Comparison of ENCODE assay signal across 12 cellular contexts in genomic region chr12:114669501-114670256, GRCh38. TPM values are rescaled to one million over a fixed set of nuclear protein-coding genes. Genes with fewer than 3 reads are reported as not detected.
DNase-seq lines count a peak whose midpoint lies in the region; ATAC-seq, FAIRE-seq and TF ChIP-seq lines count a peak whose summit lies in the region.
"Had no signal": no experiment of that assay in that cellular context is flagged by ENCODE, and none has a peak within 500 bp of the region (broad histone marks: within the 10 kb centered on the region; RNA-seq: fewer than 3 reads in every experiment).

No MANE protein-coding gene starts in this region.

- no peak overlapping the region for H3K4me3 Mint-ChIP-seq in astrocyte (ENCODE audit: unreplicated experiment)
- H3K4me3 Mint-ChIP-seq: immature natural killer cell had no signal

- H3K27ac Mint-ChIP-seq in astrocyte (ENCODE audit: unreplicated experiment) = no peak overlapping the region
- H3K27ac Mint-ChIP-seq: immature natural killer cell had no signal

- TF ChIP-seq CTCF in HFF-Myc (IDR thresholded peaks at IDR 0.05; ENCODE audit: low read depth, low read length, missing control alignments) (no peak), astrocyte (IDR thresholded peaks at IDR 0.05; ENCODE audit: insufficient read depth, low read depth, low read length) (no peak), tibial nerve (IDR thresholded peaks at IDR 0.05) (no peak)

- no peak for FAIRE-seq in astrocyte (lab: Jason Lieb, UNC)

- peaks cover 15% of the 10 kb centered on the region for H3K9me3 Mint-ChIP-seq in astrocyte (ENCODE audit: unreplicated experiment)

- no peaks in the 10 kb centered on the region for H3K9me3 ChIP-seq in astrocyte (ENCODE audit: insufficient read depth, low read depth, low read length)
- H3K9me3 ChIP-seq in tibial nerve = no peaks in the 10 kb centered on the region

- no peak for ATAC-seq in GM19397 (IDR thresholded peaks at IDR 0.05; ENCODE audit: unreplicated experiment)
- ATAC-seq: stimulated activated naive CD8-positive, alpha-beta T cell treated with anti-CD3 and anti-CD28 coated beads, Interleukin-15, Interleukin-2, amounts not matched to agents 100 U/mL and 50 U/mL, for 24 hours had no signal

- H3K4me2 ChIP-seq in astrocyte (ENCODE audit: low read length) = peak overlapping the region; percentile 94

- H3K9ac ChIP-seq in astrocyte (ENCODE audit: low read length) = peak overlapping the region; percentile 72

- H3K27me3 ChIP-seq in astrocyte (ENCODE audit: insufficient read depth, low read length) (peaks cover 20% of the 10 kb centered on the region), tibial nerve (peaks cover 0 to 32% of the 10 kb centered on the region in 2 donors)

- TF ChIP-seq EP300 in tibial nerve (IDR thresholded peaks at IDR 0.05) = no peak

- WGBS in tibial nerve, 2 donors = 63 to 70% methylated on average over 31 of the region's 31 CpGs

- H3K4me1 ChIP-seq in astrocyte (ENCODE audit: insufficient read depth, low read length) = peaks cover 41% of the 10 kb centered on the region
- peaks cover 0 to 53% (median 0%) of the 10 kb centered on the region in 4 donors for H3K4me1 ChIP-seq in tibial nerve

- H3K4me3 ChIP-seq in HFF-Myc (replicated peaks; ENCODE audit: low read depth, low read length) = peak overlapping the region; percentile 73
- H3K4me3 ChIP-seq in astrocyte (ENCODE audit: insufficient read depth, low read depth, low read length) = peak overlapping the region; percentile 40
- no peak overlapping the region for H3K4me3 ChIP-seq in tibial nerve

- peak overlapping the region; percentile 59 for H3K27ac ChIP-seq in astrocyte (ENCODE audit: low read depth, low read length)
- peak overlapping the region in 3 of 4 donors; percentile 13 to 62 (median 55) for H3K27ac ChIP-seq in tibial nerve

- peaks cover 2% of the 10 kb centered on the region for H3K36me3 Mint-ChIP-seq in astrocyte (ENCODE audit: low read depth, unreplicated experiment)

- H2AFZ ChIP-seq in astrocyte (ENCODE audit: low read depth, low read length) = no peak overlapping the region

- H3K36me3 ChIP-seq in astrocyte (ENCODE audit: insufficient read depth, low read length) = peaks cover under 1% of the 10 kb centered on the region
- peaks cover 0 to 24% (median 0%) of the 10 kb centered on the region in 3 donors for H3K36me3 ChIP-seq in tibial nerve

- peaks cover 80% of the 10 kb centered on the region for H3K27me3 Mint-ChIP-seq in astrocyte (ENCODE audit: low read depth, unreplicated experiment)

- peaks cover 36% of the 10 kb centered on the region for H3K79me2 ChIP-seq in astrocyte (ENCODE audit: insufficient read depth, low read length)

- H4K20me1 ChIP-seq in astrocyte (ENCODE audit: insufficient read depth, low read length) = peaks cover 9% of the 10 kb centered on the region

- peaks cover 5% of the 10 kb centered on the region for H3K4me1 Mint-ChIP-seq in astrocyte (ENCODE audit: low read depth, unreplicated experiment)
- H3K4me1 Mint-ChIP-seq: immature natural killer cell had no signal

- DNase-seq in HFF-Myc (ENCODE audit: extremely low read depth, low read depth) (no peak), astrocyte (ENCODE audit: low read depth) (no peak), left kidney (ENCODE audit: low read depth, low spot score) (peak; percentile 67), tibial nerve (ENCODE audit: low spot score in 2 of 2) (no peak), NCI-H1417 (lab: John Stamatoyannopoulos, UW) (no peak), NCI-H2171 treated with DMSO at 0.1 percent for 48 hours (lab: John Stamatoyannopoulos, UW) (no peak)
- DNase-seq: cerebellar nuclear complex; immature natural killer cell; NCI-H187 treated with DMSO at 0.1 percent for 48 hours; spleen; stimulated activated naive CD8-positive, alpha-beta T cell treated with anti-CD3 and anti-CD28 coated beads, Interleukin-15, Interleukin-2, amounts not matched to agents 100 U/mL and 50 U/mL, for 24 hours had no signal

- no peak for TF ChIP-seq POLR2A in tibial nerve (IDR thresholded peaks at IDR 0.05)

RNA-seq across cellular contexts. Expression of gene TBX3, which starts 14.3 kb away (rescaled TPM):
- total RNA-seq in astrocyte (1.1 and 2.0 TPM in 2 replicates), tibial nerve (10 to 100 TPM; 11.1 to 13.5 (median 12.3) TPM)

Comparison
In these comparisons a context has a peak if more than half of its experiments do, and no peak if none do; other contexts are left out.
1. H3K4me3 ChIP-seq: peak in HFF-Myc (single experiment) and astrocyte (single experiment); none in tibial nerve (0 of 4).